Comparison of ENCODE assay signal across 8 cellular contexts in genomic region chr1:184385863-184386262, GRCh38. TPM values are rescaled to one million over a fixed set of nuclear protein-coding genes. Genes with fewer than 3 reads are reported as not detected.
DNase-seq lines count a peak whose midpoint lies in the region; FAIRE-seq and TF ChIP-seq lines count a peak whose summit lies in the region.

No MANE protein-coding gene starts in this region.

- H3K9ac ChIP-seq in OCI-LY1 (ENCODE audit: low read length) (peak overlapping the region; percentile 58; the same call in 1 of the 2 replicates), neuronal stem cell (ENCODE audit: low read depth, low read length, poor library complexity) (peak overlapping the region; percentile 89)

- H2BK15ac ChIP-seq in neuronal stem cell (ENCODE audit: low read length): peak overlapping the region; percentile 67

- peaks cover 3% of the 10 kb centered on the region for H3K79me1 ChIP-seq in neuronal stem cell (ENCODE audit: low read depth, low read length)

- no peaks in the 10 kb centered on the region for H3K36me3 Mint-ChIP-seq in CD4-positive, alpha-beta memory T cell
- peaks cover 6% of the 10 kb centered on the region for H3K36me3 Mint-ChIP-seq in endothelial cell (ENCODE audit: low read depth, unreplicated experiment)

- H4K20me1 ChIP-seq in OCI-LY1 (ENCODE audit: insufficient read depth, low read length): no peaks in the 10 kb centered on the region

- CTCF ChIA-PET in CD4-positive, alpha-beta memory T cell (lab: Charles Lee; ENCODE audit: partially characterized antibody): no interaction called here

- H3K9me3 ChIP-seq in CD4-positive, alpha-beta memory T cell (ENCODE audit: control insufficient read depth in 1 of 2, low read length in 2 of 2): no peaks in the 10 kb centered on the region
- H3K9me3 ChIP-seq in OCI-LY1 (ENCODE audit: low read length) (no peaks in the 10 kb centered on the region), neuronal stem cell (replicated peaks in 1 of 2; ENCODE audit: control insufficient read depth in 2 of 2, insufficient read depth in 1 of 2, low read depth in 1 of 2, low read length in 2 of 2) (no peaks in the 10 kb centered on the region)

- H3K36me3 ChIP-seq in CD4-positive, alpha-beta memory T cell (ENCODE audit: insufficient read depth, low read length): no peaks in the 10 kb centered on the region
- H3K36me3 ChIP-seq in OCI-LY1 (ENCODE audit: insufficient read depth, low read length): no peaks in the 10 kb centered on the region
- no peaks in the 10 kb centered on the region for H3K36me3 ChIP-seq in neuronal stem cell (replicated peaks in 1 of 2; ENCODE audit: control insufficient read depth in 2 of 2, insufficient read depth in 2 of 2, low read length in 2 of 2)

- no peak overlapping the region for H3K23ac ChIP-seq in neuronal stem cell (ENCODE audit: low read depth, low read length, poor library complexity)

- no peak overlapping the region for H4K8ac ChIP-seq in neuronal stem cell (ENCODE audit: low read depth, low read length)

- no peak overlapping the region for H3K4me3 ChIP-seq in CD4-positive, alpha-beta memory T cell (ENCODE audit: low read length in 2 of 2)
- H3K4me3 ChIP-seq in OCI-LY1 (ENCODE audit: low read depth, low read length, poor library complexity, severe bottlenecking): peak overlapping the region; percentile 72
- peak overlapping the region; percentile 85 to 90 for H3K4me3 ChIP-seq in neuronal stem cell (ENCODE audit: low read length in 2 of 2)

- H2AK5ac ChIP-seq in neuronal stem cell (ENCODE audit: low read depth, low read length): no peak overlapping the region

- H3K4me1 Mint-ChIP-seq in CD4-positive, alpha-beta memory T cell: peaks cover 11 to 24% (median 19%) of the 10 kb centered on the region in 4 donors
- peaks cover 14% of the 10 kb centered on the region for H3K4me1 Mint-ChIP-seq in endothelial cell (ENCODE audit: unreplicated experiment)

- intact Hi-C loops in CD4-positive, alpha-beta memory T cell (cut with micrococcal nuclease): no loop called here

- TF ChIP-seq CTCF in OCI-LY1 (IDR thresholded peaks at IDR 0.05; ENCODE audit: low read length) (no peak), endothelial cell (IDR thresholded peaks at IDR 0.05; ENCODE audit: unreplicated experiment) (no peak)

- H3K27ac Mint-ChIP-seq in CD4-positive, alpha-beta memory T cell: no peak overlapping the region
- H3K27ac Mint-ChIP-seq in endothelial cell (ENCODE audit: unreplicated experiment): peak overlapping the region; percentile 61

- peak overlapping the region; percentile 82 for H3K18ac ChIP-seq in neuronal stem cell (ENCODE audit: low read length)

- H3K4me1 ChIP-seq in CD4-positive, alpha-beta memory T cell (ENCODE audit: insufficient read depth, low read length): peaks cover 9% of the 10 kb centered on the region
- H3K4me1 ChIP-seq in OCI-LY1 (ENCODE audit: insufficient read depth, low read length, severe bottlenecking) (peaks cover 17% of the 10 kb centered on the region), neuronal stem cell (ENCODE audit: control insufficient read depth in 2 of 2, insufficient read depth in 1 of 2, low read depth in 1 of 2, low read length in 2 of 2) (peaks cover 10 to 19% of the 10 kb centered on the region in 2 donors)

- no peaks in the 10 kb centered on the region for H3K9me2 ChIP-seq in OCI-LY1 (ENCODE audit: low read depth, low read length)

- peak overlapping the region; percentile 87 for H2BK5ac ChIP-seq in neuronal stem cell (ENCODE audit: low read length)

- H2BK12ac ChIP-seq in neuronal stem cell (ENCODE audit: low read length): no peak overlapping the region

- no peak overlapping the region for H4K91ac ChIP-seq in neuronal stem cell (ENCODE audit: low read depth, low read length, poor library complexity)

- WGBS in neuronal stem cell (ENCODE audit: extremely low coverage in 2 of 2, insufficient read length in 2 of 2, insufficient replicate concordance in 1 of 2), 2 donors: no CpG with 5 or more reads among the region's 11 CpGs

- DNase-seq in CD4-positive, alpha-beta memory T cell: no peak
- DNase-seq in endothelial cell (ENCODE audit: low spot score) (no peak), neuronal stem cell (ENCODE audit: low spot score) (no peak), SKM-1 treated with dmso at 0.1 percent for 144 hours (lab: John Stamatoyannopoulos, UW; ENCODE audit: unreplicated experiment) (no peak), dedifferentiated amniotic fluid mesenchymal stem cell (ENCODE audit: extremely low spot score) (no peak), HTR-8/SVneo (ENCODE audit: insufficient read length, low spot score) (no peak), DMS 273 (lab: John Stamatoyannopoulos, UW; ENCODE audit: unreplicated experiment) (no peak)

- no peaks in the 10 kb centered on the region for H3F3A ChIP-seq in OCI-LY1 (ENCODE audit: insufficient read depth, low read length)

- H3K4me2 ChIP-seq in OCI-LY1 (ENCODE audit: low read length) (peak overlapping the region; percentile 94), neuronal stem cell (ENCODE audit: insufficient read depth, low read length, poor library complexity, severe bottlenecking) (peak overlapping the region; percentile 72)

- H3K27ac ChIP-seq in CD4-positive, alpha-beta memory T cell (ENCODE audit: low read depth, low read length): no peak overlapping the region
- H3K27ac ChIP-seq in OCI-LY1 (ENCODE audit: low read depth, low read length, poor library complexity, severe bottlenecking) (no peak overlapping the region), neuronal stem cell (replicated peaks; ENCODE audit: low read length) (peak overlapping the region; percentile 97)

- H3K4me3 Mint-ChIP-seq in CD4-positive, alpha-beta memory T cell: peak overlapping the region; percentile 67 to 85 (median 76)
- H3K4me3 Mint-ChIP-seq in endothelial cell (ENCODE audit: unreplicated experiment): peak overlapping the region; percentile 94

- H3K4ac ChIP-seq in neuronal stem cell (ENCODE audit: low read length): peak overlapping the region; percentile 86

- POLR2A ChIA-PET in CD4-positive, alpha-beta memory T cell (lab: Charles Lee; ENCODE audit: partially characterized antibody): no interaction called here

- H3K27me3 ChIP-seq in CD4-positive, alpha-beta memory T cell (ENCODE audit: insufficient read depth, low read length): peaks cover 7% of the 10 kb centered on the region
- peaks cover 4% of the 10 kb centered on the region for H3K27me3 ChIP-seq in OCI-LY1 (ENCODE audit: insufficient read depth, low read length)
- H3K27me3 ChIP-seq in neuronal stem cell (ENCODE audit: control insufficient read depth in 3 of 3, insufficient read depth in 3 of 3, low read depth in 1 of 3, low read length in 3 of 3): no peaks in the 10 kb centered on the region

- peaks cover 41 to 51% of the 10 kb centered on the region in 2 donors for H3K27me3 Mint-ChIP-seq in CD4-positive, alpha-beta memory T cell
- peaks cover 13% of the 10 kb centered on the region for H3K27me3 Mint-ChIP-seq in endothelial cell (ENCODE audit: unreplicated experiment)

- peak overlapping the region; percentile 51 for H2BK120ac ChIP-seq in neuronal stem cell (ENCODE audit: low read depth, low read length)

- no peak for FAIRE-seq in HTR-8/SVneo (lab: Jason Lieb, UNC)

- H3K79me2 ChIP-seq in OCI-LY1 (ENCODE audit: insufficient read depth, low read length): no peaks in the 10 kb centered on the region

- no peak overlapping the region for H3K14ac ChIP-seq in neuronal stem cell (ENCODE audit: low read length)

- no peak overlapping the region for H2AFZ ChIP-seq in OCI-LY1 (ENCODE audit: low read length)
- peak overlapping the region; percentile 96 for H2AFZ ChIP-seq in neuronal stem cell (ENCODE audit: low read length)

- peaks cover 0 to 2% (median 0%) of the 10 kb centered on the region in 8 donors for H3K9me3 Mint-ChIP-seq in CD4-positive, alpha-beta memory T cell
- H3K9me3 Mint-ChIP-seq in endothelial cell (ENCODE audit: unreplicated experiment): no peaks in the 10 kb centered on the region

RNA-seq across cellular contexts. Expression of gene C1orf21, which starts 1.0 kb away (rescaled TPM):
- total RNA-seq in CD4-positive, alpha-beta memory T cell: under 1 TPM; 0.61 to 0.80 TPM
- under 1 TPM; 0.20 to 0.48 TPM for polyA plus RNA-seq in CD4-positive, alpha-beta memory T cell
- 7.5 TPM for total RNA-seq in endothelial cell (ENCODE audit: unreplicated experiment)
- 112 TPM for polyA plus RNA-seq in neuronal stem cell (2013, experiment 1 of 2)
- 109 TPM for polyA plus RNA-seq in neuronal stem cell (2013, experiment 2 of 2)

Comparison
In these comparisons a context has a peak if more than half of its experiments do, and no peak if none do; other contexts are left out.
1. H3K4me3 ChIP-seq: peak in OCI-LY1 (single experiment) and neuronal stem cell (2 of 2); none in CD4-positive, alpha-beta memory T cell (0 of 2).